In the genomic region with DNA sequence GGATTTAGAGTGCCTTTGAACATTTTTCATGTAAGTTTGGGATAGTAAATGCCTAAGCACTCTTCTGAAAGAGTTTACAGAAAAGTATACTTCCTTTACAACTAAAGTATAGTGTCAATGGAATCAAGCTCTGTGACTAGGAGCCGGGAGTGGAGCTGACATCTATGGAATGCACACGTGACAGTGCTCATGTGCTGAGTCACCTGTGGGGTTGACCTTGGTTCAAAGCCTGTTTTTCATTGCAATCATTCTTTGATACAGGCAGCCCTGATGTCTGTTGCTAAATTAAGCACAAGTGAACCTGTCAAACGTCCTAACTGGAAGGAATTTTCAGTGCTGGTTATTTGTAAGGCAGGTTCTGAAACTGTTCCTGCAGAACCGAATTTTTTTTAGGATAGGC, we compare ENCODE assay signal across 11 cellular contexts.
DNase-seq lines count a peak whose midpoint lies in the region; ATAC-seq, FAIRE-seq and TF ChIP-seq lines count a peak whose summit lies in the region.
"Had no signal": no experiment of that assay in that cellular context is flagged by ENCODE, and none has a peak within 500 bp of the region (broad histone marks: within the 10 kb centered on the region; RNA-seq: fewer than 3 reads in every experiment).

No MANE protein-coding gene starts in this region.

- peak overlapping the region; percentile 15 for H3K27ac ChIP-seq in keratinocyte (ENCODE audit: control insufficient read depth, insufficient read depth, low read length)
- no peak overlapping the region for H3K27ac ChIP-seq in CD4-positive, alpha-beta T cell (ENCODE audit: low read depth, low read length)

- peaks cover 5% of the 10 kb centered on the region for H3K4me1 Mint-ChIP-seq in type B pancreatic cell (ENCODE audit: unreplicated experiment)
- no peaks in the 10 kb centered on the region for H3K4me1 Mint-ChIP-seq in CD4-positive, alpha-beta T cell (ENCODE audit: low read depth)
- peaks cover 5% of the 10 kb centered on the region for H3K4me1 Mint-ChIP-seq in activated T-helper 2 cell treated with anti-CD3 and anti-CD28 coated beads, Interferon-gamma antibody, Interleukin-2, Interleukin-4, amounts not matched to agents 10 μg/mL and 5 μg/mL and 100 μg/mL, durations not matched to agents 14 hours and 24 hours and 36 hours (ENCODE audit: low read depth)

- H3K4me3 ChIP-seq in cardiac fibroblast (replicated peaks in 1 of 2; ENCODE audit: low read depth in 2 of 2, low read length in 2 of 2) = no peak overlapping the region
- peak overlapping the region in 1 of 3 experiments; percentile 19 for H3K4me3 ChIP-seq in keratinocyte (ENCODE audit: control insufficient read depth in 2 of 3, extremely low read depth in 1 of 3, insufficient read depth in 2 of 3, low read depth in 1 of 3, low read length in 3 of 3)

- TF ChIP-seq CTCF in cardiac fibroblast (IDR thresholded peaks at IDR 0.05; ENCODE audit: low read depth, low read length) (no peak), keratinocyte (optimal IDR thresholded peaks at IDR 0.05 in 1 of 3, IDR thresholded peaks at IDR 0.05 in 1 of 3, conservative IDR thresholded peaks at IDR 0.05 in 1 of 3; ENCODE audit: extremely low read depth in 1 of 3, insufficient read depth in 2 of 3, low read length in 3 of 3) (no peak), type B pancreatic cell (conservative IDR thresholded peaks at IDR 0.05) (no peak)
- TF ChIP-seq CTCF in CD4-positive, alpha-beta T cell (IDR thresholded peaks at IDR 0.05) = no peak

- peak overlapping the region; percentile 20 for H3K4me3 Mint-ChIP-seq in type B pancreatic cell
- H3K4me3 Mint-ChIP-seq in CD4-positive, alpha-beta T cell = no peak overlapping the region
- H3K4me3 Mint-ChIP-seq in activated T-helper 2 cell treated with anti-CD3 and anti-CD28 coated beads, Interferon-gamma antibody, Interleukin-2, Interleukin-4, amounts not matched to agents 10 μg/mL and 5 μg/mL and 100 μg/mL, durations not matched to agents 14 hours and 24 hours and 36 hours (ENCODE audit: low read depth) = no peak overlapping the region
- H3K4me3 Mint-ChIP-seq: stimulated activated naive CD8-positive, alpha-beta T cell treated with anti-CD3 and anti-CD28 coated beads, Interleukin-15, Interleukin-2, amounts not matched to agents 100 ng/mL and 50 ng/mL, for 24 hours had no signal

- H3K4me1 ChIP-seq in keratinocyte (ENCODE audit: control insufficient read depth, extremely low read depth, insufficient read depth, low read length) = peaks cover 21% of the 10 kb centered on the region

- H3K36me3 Mint-ChIP-seq in type B pancreatic cell = no peaks in the 10 kb centered on the region
- peaks cover 7% of the 10 kb centered on the region for H3K36me3 Mint-ChIP-seq in CD4-positive, alpha-beta T cell (ENCODE audit: low read depth)
- no peaks in the 10 kb centered on the region for H3K36me3 Mint-ChIP-seq in activated T-helper 2 cell treated with anti-CD3 and anti-CD28 coated beads, Interferon-gamma antibody, Interleukin-2, Interleukin-4, amounts not matched to agents 10 μg/mL and 5 μg/mL and 100 μg/mL, durations not matched to agents 14 hours and 24 hours and 36 hours (ENCODE audit: low read depth)

- H3K27me3 Mint-ChIP-seq in type B pancreatic cell = no peaks in the 10 kb centered on the region
- peaks cover 45% of the 10 kb centered on the region for H3K27me3 Mint-ChIP-seq in CD4-positive, alpha-beta T cell
- peaks cover 10% of the 10 kb centered on the region for H3K27me3 Mint-ChIP-seq in activated T-helper 2 cell treated with anti-CD3 and anti-CD28 coated beads, Interferon-gamma antibody, Interleukin-2, Interleukin-4, amounts not matched to agents 10 μg/mL and 5 μg/mL and 100 μg/mL, durations not matched to agents 14 hours and 24 hours and 36 hours (ENCODE audit: low read depth)

- FAIRE-seq in HTR-8/SVneo (lab: Jason Lieb, UNC) (no peak), keratinocyte (lab: Jason Lieb, UNC) (peak; percentile 99)
- FAIRE-seq: colon, GM18507 had no signal

- no peaks in the 10 kb centered on the region for H3K9me1 ChIP-seq in keratinocyte (ENCODE audit: control insufficient read depth, extremely low read depth, insufficient read depth, low read length)

- CTCF ChIA-PET in CD4-positive, alpha-beta T cell (lab: Charles Lee) = no interaction called here

- H3K27ac Mint-ChIP-seq in type B pancreatic cell = peak overlapping the region; percentile 98
- no peak overlapping the region for H3K27ac Mint-ChIP-seq in CD4-positive, alpha-beta T cell
- H3K27ac Mint-ChIP-seq in activated T-helper 2 cell treated with anti-CD3 and anti-CD28 coated beads, Interferon-gamma antibody, Interleukin-2, Interleukin-4, amounts not matched to agents 10 μg/mL and 5 μg/mL and 100 μg/mL, durations not matched to agents 14 hours and 24 hours and 36 hours = no peak overlapping the region
- H3K27ac Mint-ChIP-seq: stimulated activated naive CD8-positive, alpha-beta T cell treated with anti-CD3 and anti-CD28 coated beads, Interleukin-15, Interleukin-2, amounts not matched to agents 100 ng/mL and 50 ng/mL, for 24 hours had no signal

- no peaks in the 10 kb centered on the region for H4K20me1 ChIP-seq in keratinocyte (ENCODE audit: control insufficient read depth, extremely low read depth, insufficient read depth, low read length)

- H3K36me3 ChIP-seq in keratinocyte (ENCODE audit: control insufficient read depth in 2 of 2, extremely low read depth in 1 of 2, insufficient read depth in 2 of 2, low read length in 2 of 2) = no peaks in the 10 kb centered on the region

- dilution Hi-C loops in keratinocyte (cut with MboI; ENCODE audit: extremely low pct_ligation_motif_present, low sequenced_read_pairs) = no loop called here

- no peak overlapping the region for H3K9ac ChIP-seq in keratinocyte (ENCODE audit: control insufficient read depth, extremely low read depth, insufficient read depth, low read length)

- peaks cover 15% of the 10 kb centered on the region for H3K9me3 Mint-ChIP-seq in type B pancreatic cell
- H3K9me3 Mint-ChIP-seq in CD4-positive, alpha-beta T cell = peaks cover 9% of the 10 kb centered on the region
- peaks cover 43% of the 10 kb centered on the region for H3K9me3 Mint-ChIP-seq in activated T-helper 2 cell treated with anti-CD3 and anti-CD28 coated beads, Interferon-gamma antibody, Interleukin-2, Interleukin-4, amounts not matched to agents 10 μg/mL and 5 μg/mL and 100 μg/mL, durations not matched to agents 14 hours and 24 hours and 36 hours

- H3K4me2 ChIP-seq in keratinocyte (ENCODE audit: control insufficient read depth, extremely low read depth, insufficient read depth, low read depth, low read length) = peak overlapping the region; percentile 13

- H3K9me3 ChIP-seq in keratinocyte (ENCODE audit: control insufficient read depth, low read depth, low read length) = peaks cover 11% of the 10 kb centered on the region
- H3K9me3 ChIP-seq in CD4-positive, alpha-beta T cell (ENCODE audit: control insufficient read depth, low read length) = peaks cover 39% of the 10 kb centered on the region

- H2AFZ ChIP-seq in keratinocyte (ENCODE audit: control insufficient read depth, low read length) = no peak overlapping the region

- DNase-seq in HTR-8/SVneo (ENCODE audit: insufficient read length, low spot score) = peak; percentile 29
- DNase-seq in cardiac fibroblast (ENCODE audit: low read depth in 2 of 2) = peak; percentile 60 to 75
- DNase-seq in keratinocyte (ENCODE audit: low read depth, low spot score) = peak; percentile 38
- no peak for DNase-seq in type B pancreatic cell (ENCODE audit: extremely low spot score, unreplicated experiment)
- no peak for DNase-seq in CD4-positive, alpha-beta T cell
- DNase-seq in activated T-helper 2 cell treated with anti-CD3 and anti-CD28 coated beads, Interferon-gamma antibody, Interleukin-2, Interleukin-4, amounts not matched to agents 10 μg/mL and 5 μg/mL and 100 μg/mL, durations not matched to agents 14 hours and 24 hours and 36 hours (ENCODE audit: low spot score) = no peak
- DNase-seq: NCI-H2081 treated with DMSO at 0.1 percent for 48 hours had no signal

- intact Hi-C loops in CD4-positive, alpha-beta T cell (cut with DNase I, micrococcal nuclease) = no loop called here
- intact Hi-C loops in activated T-helper 2 cell treated with anti-CD3 and anti-CD28 coated beads, Interferon-gamma antibody, Interleukin-2, Interleukin-4, amounts not matched to agents 10 μg/mL and 5 μg/mL and 100 μg/mL, durations not matched to agents 14 hours and 24 hours and 36 hours (cut with micrococcal nuclease) = no loop called here

- H3K27me3 ChIP-seq in keratinocyte (ENCODE audit: control insufficient read depth, extremely low read depth, insufficient read depth, low read length) = no peaks in the 10 kb centered on the region
- H3K27me3 ChIP-seq in CD4-positive, alpha-beta T cell (ENCODE audit: control insufficient read depth, insufficient read depth, low read length) = peaks cover 14% of the 10 kb centered on the region

- no peaks in the 10 kb centered on the region for H3K79me2 ChIP-seq in keratinocyte (ENCODE audit: control insufficient read depth, insufficient read depth, low read length)

- POLR2A ChIA-PET in CD4-positive, alpha-beta T cell (lab: Charles Lee) = no interaction called here

- no peak for ATAC-seq in GM19455 (IDR thresholded peaks at IDR 0.05; ENCODE audit: unreplicated experiment)
- ATAC-seq in CD4-positive, alpha-beta T cell (ENCODE audit: poor library complexity) = no peak

Comparison
In these comparisons a context has a peak if more than half of its experiments do, and no peak if none do; other contexts are left out.
1. DNase-seq: peak in HTR-8/SVneo (single experiment), cardiac fibroblast (2 of 2) and keratinocyte (single experiment); none in type B pancreatic cell (single experiment), CD4-positive, alpha-beta T cell (0 of 10) and activated T-helper 2 cell treated with anti-CD3 and anti-CD28 coated beads, Interferon-gamma antibody, Interleukin-2, Interleukin-4, amounts not matched to agents 10 μg/mL and 5 μg/mL and 100 μg/mL, durations not matched to agents 14 hours and 24 hours and 36 hours (single experiment).